8 cellular contexts compared by ENCODE assay signal in genomic region chr12:30695327-30696102, GRCh38. TPM values are rescaled to one million over a fixed set of nuclear protein-coding genes. Genes with fewer than 3 reads are reported as not detected.
DNase-seq lines count a peak whose midpoint lies in the region; ATAC-seq and TF ChIP-seq lines count a peak whose summit lies in the region.

TSS of gene IPO8 (minus strand) at chr12:30695869. CDS start at chr12:30695647, 222 bp downstream.

- H2AFZ ChIP-seq in Loucy (ENCODE audit: low read length): peak within 1 kb of the TSS; percentile 96

- in situ Hi-C loops in G401 (cut with HindIII; ENCODE audit: low sequenced_read_pairs): no loop called here

- H3K4me3 Mint-ChIP-seq in nephron: peak within 1 kb of the TSS; percentile 98 to 99 (median 98)
- H3K4me3 Mint-ChIP-seq in stimulated activated naive CD8-positive, alpha-beta T cell treated with anti-CD3 and anti-CD28 coated beads, Interleukin-15, amount 100 ng/mL, for 72 hours: peak within 1 kb of the TSS; percentile 96 to 98

- H3K36me3 Mint-ChIP-seq in nephron (ENCODE audit: low read depth): no peaks in the 10 kb centered on the region

- DNase-seq in G401 (ENCODE audit: low spot score) (peak; percentile 94), H7 (peak; percentile 93), SHP77 (lab: John Stamatoyannopoulos, UW) (peak; percentile 99), fibroblast of pulmonary artery (ENCODE audit: low read depth) (peak; percentile 93)
- peak; percentile 73 for DNase-seq in activated effector memory CD4-positive, alpha-beta T cell treated with Interleukin-2 at 50 U/mL for 16 hours
- peak; percentile 77 to 86 for DNase-seq in stimulated activated naive CD8-positive, alpha-beta T cell treated with anti-CD3 and anti-CD28 coated beads, Interleukin-15, amount 100 ng/mL, for 72 hours

- H3K9ac ChIP-seq in Loucy (ENCODE audit: low read depth, low read length, poor library complexity, severe bottlenecking): peak within 1 kb of the TSS; percentile 90

- no peaks in the 10 kb centered on the region for H3K9me3 Mint-ChIP-seq in nephron
- H3K9me3 Mint-ChIP-seq in stimulated activated naive CD8-positive, alpha-beta T cell treated with anti-CD3 and anti-CD28 coated beads, Interleukin-15, amount 100 ng/mL, for 72 hours: no peaks in the 10 kb centered on the region

- no peaks in the 10 kb centered on the region for H3K27me3 ChIP-seq in H7 (ENCODE audit: control insufficient read depth, insufficient read depth, low read length)
- H3K27me3 ChIP-seq in Loucy (ENCODE audit: insufficient read depth, low read length, poor library complexity, severe bottlenecking): no peaks in the 10 kb centered on the region

- H3K4me3 ChIP-seq in H7 (ENCODE audit: insufficient read depth, low read depth, low read length): peak within 1 kb of the TSS; percentile 98
- H3K4me3 ChIP-seq in Loucy (ENCODE audit: low read length, poor library complexity, severe bottlenecking): peak within 1 kb of the TSS; percentile 84
- H3K4me3 ChIP-seq in fibroblast of pulmonary artery (replicated peaks; ENCODE audit: low read depth, low read length): peak within 1 kb of the TSS; percentile 98

- TF ChIP-seq CTCF in Loucy (conservative IDR thresholded peaks at IDR 0.05; ENCODE audit: low read length) (peak; percentile 50), fibroblast of pulmonary artery (IDR thresholded peaks at IDR 0.05; ENCODE audit: low read length, missing control alignments) (peak; percentile 22), nephron (IDR thresholded peaks at IDR 0.05; ENCODE audit: unreplicated experiment in 3 of 3) (peak; percentile 40 to 50 (median 44))

- no peaks in the 10 kb centered on the region for H3K9me2 ChIP-seq in Loucy (replicated peaks; ENCODE audit: low read depth, low read length)

- H3K79me2 ChIP-seq in Loucy (ENCODE audit: insufficient read depth, low read length): peaks cover 50% of the 10 kb centered on the region

- peak within 1 kb of the TSS; percentile 91 to 96 (median 94) for H3K27ac Mint-ChIP-seq in nephron
- peak within 1 kb of the TSS; percentile 98 for H3K27ac Mint-ChIP-seq in stimulated activated naive CD8-positive, alpha-beta T cell treated with anti-CD3 and anti-CD28 coated beads, Interleukin-15, amount 100 ng/mL, for 72 hours

- H3K36me3 ChIP-seq in H7 (replicated peaks; ENCODE audit: control insufficient read depth, insufficient read depth, low read length) (no peaks in the 10 kb centered on the region), Loucy (ENCODE audit: insufficient read depth, low read length) (no peaks in the 10 kb centered on the region)

- H3K4me2 ChIP-seq in Loucy (ENCODE audit: low read depth, low read length, poor library complexity, severe bottlenecking): peak within 1 kb of the TSS; percentile 91

- no peaks in the 10 kb centered on the region for H3F3A ChIP-seq in Loucy (ENCODE audit: low read depth)

- H3K4me1 ChIP-seq in Loucy (ENCODE audit: insufficient read depth, low read length, poor library complexity, severe bottlenecking): peaks cover 43% of the 10 kb centered on the region

- H3K4me1 Mint-ChIP-seq in nephron: peaks cover 54% of the 10 kb centered on the region
- H3K4me1 Mint-ChIP-seq in stimulated activated naive CD8-positive, alpha-beta T cell treated with anti-CD3 and anti-CD28 coated beads, Interleukin-15, amount 100 ng/mL, for 72 hours: peaks cover 47% of the 10 kb centered on the region

- peaks cover 24% of the 10 kb centered on the region for H4K20me1 ChIP-seq in Loucy (ENCODE audit: insufficient read depth, low read length, poor library complexity, severe bottlenecking)

- peak; percentile 90 for ATAC-seq in stimulated activated naive CD8-positive, alpha-beta T cell treated with anti-CD3 and anti-CD28 coated beads, Interleukin-15, amount 100 ng/mL, for 72 hours

- no peaks in the 10 kb centered on the region for H3K9me3 ChIP-seq in Loucy (ENCODE audit: insufficient read depth, low read depth, low read length)

- peaks cover 6% of the 10 kb centered on the region for H3K27me3 Mint-ChIP-seq in nephron (ENCODE audit: low read depth)
- H3K27me3 Mint-ChIP-seq in stimulated activated naive CD8-positive, alpha-beta T cell treated with anti-CD3 and anti-CD28 coated beads, Interleukin-15, amount 100 ng/mL, for 72 hours: no peaks in the 10 kb centered on the region

RNA-seq across cellular contexts. Expression of gene IPO8, which starts in this region (rescaled TPM):
- 32.3 and 35.7 TPM in 2 replicates for total RNA-seq in G401 (2014; rRNA removed; shearing (Covaris generic))
- 17.3 and 27.8 TPM in 2 replicates for total RNA-seq in H7 (2014; rRNA removed; shearing (Covaris generic))

Comparison
In these comparisons a context has a peak if more than half of its experiments do, and no peak if none do; other contexts are left out.
1. Peak in every context shown above with its lines: DNase-seq, ATAC-seq and H3K4me3 ChIP-seq.